21 cellular contexts compared by ENCODE assay signal in the genomic region with DNA sequence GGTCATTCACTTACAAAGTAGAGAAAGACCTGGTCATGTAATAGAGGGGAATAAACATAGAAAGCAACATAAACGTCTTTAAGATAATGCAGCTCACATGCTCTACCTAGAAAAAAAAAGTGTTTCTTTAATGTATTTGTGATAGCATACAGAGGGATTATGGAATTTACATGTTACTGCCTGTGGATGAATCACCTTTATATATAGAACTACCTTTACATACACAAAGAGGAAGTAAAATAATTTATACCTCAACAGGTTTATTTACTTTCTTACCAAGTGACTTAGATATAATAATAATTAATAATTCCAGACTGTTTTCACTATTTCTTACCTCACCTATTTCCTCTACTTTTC.
DNase-seq lines count a peak whose midpoint lies in the region; ATAC-seq, FAIRE-seq and TF ChIP-seq lines count a peak whose summit lies in the region.
"Had no signal": no experiment of that assay in that cellular context is flagged by ENCODE, and none has a peak within 500 bp of the region (broad histone marks: within the 10 kb centered on the region; RNA-seq: fewer than 3 reads in every experiment).

No MANE protein-coding gene starts in this region.

- H3K27ac ChIP-seq in DOHH2 (ENCODE audit: low read depth, low read length) (no peak overlapping the region), RWPE2 (ENCODE audit: poor library complexity, severe bottlenecking) (peak overlapping the region; percentile 26), small intestine (ENCODE audit: low read depth in 1 of 2, low read length in 1 of 2) (no peak overlapping the region), SJCRH30 (no peak overlapping the region), right cardiac atrium (ENCODE audit: low read length) (no peak overlapping the region)

- 0 out of 2 replicates have a peak, but pooled peaks cover 3% of the 10 kb centered on the region for H3F3A ChIP-seq in DOHH2 (ENCODE audit: control insufficient read depth, insufficient read depth)

- peak; percentile 5 for FAIRE-seq in small intestine (lab: Jason Lieb, UNC)
- FAIRE-seq: G401.6, RCC 7860 had no signal

- intact Hi-C loops in right cardiac atrium (cut with DNase I): no loop called here

- ATAC-seq in RWPE2 (ENCODE audit: low read depth) (peak; percentile 82), esophagus mucosa (peak; percentile 96), GM18873 (IDR thresholded peaks at IDR 0.05; ENCODE audit: low FRiP score, unreplicated experiment) (no peak), right cardiac atrium (no peak)

- peaks cover 47% of the 10 kb centered on the region for H3K4me1 ChIP-seq in DOHH2 (ENCODE audit: control insufficient read depth, low read length)
- H3K4me1 ChIP-seq in RWPE2 (ENCODE audit: insufficient read depth, poor library complexity, severe bottlenecking): peaks cover 26% of the 10 kb centered on the region
- H3K4me1 ChIP-seq in small intestine (ENCODE audit: control insufficient read depth in 2 of 2, insufficient read depth in 1 of 2, low read depth in 1 of 2, low read length in 1 of 2): no peaks in the 10 kb centered on the region
- no peaks in the 10 kb centered on the region for H3K4me1 ChIP-seq in SJCRH30
- H3K4me1 ChIP-seq in right cardiac atrium (ENCODE audit: control insufficient read depth, insufficient read depth, low read length): peaks cover 1% of the 10 kb centered on the region

- H3K79me2 ChIP-seq in DOHH2 (ENCODE audit: control insufficient read depth, low read length): peaks cover 31% of the 10 kb centered on the region

- DNase-seq in RWPE2 (ENCODE audit: low spot score) (no peak), small intestine (peak; percentile 28), SJCRH30 (no peak), NCI-H526 treated with DMSO at 0.1 percent for 48 hours (lab: John Stamatoyannopoulos, UW) (no peak), right cardiac atrium (no peak)
- DNase-seq: CD4-positive, alpha-beta memory T cell; DMS79 treated with DMSO at 0.1 percent for 48 hours; GOT3; KG1; MG63; NCI-H1092; NCI-H1694 treated with DMSO at 0.1 percent for 48 hours; NCI-H2107; NCI-H2227 treated with DMSO at 0.1 percent for 48 hours; NCI-H524; SHP77 treated with DMSO at 0.1 percent for 48 hours had no signal

- H3K9me3 ChIP-seq in DOHH2 (ENCODE audit: control insufficient read depth, insufficient read depth, low read length): no peaks in the 10 kb centered on the region
- no peaks in the 10 kb centered on the region for H3K9me3 ChIP-seq in RWPE2 (ENCODE audit: severe bottlenecking)
- no peaks in the 10 kb centered on the region for H3K9me3 ChIP-seq in small intestine (ENCODE audit: control insufficient read depth, low read depth)
- H3K9me3 ChIP-seq in SJCRH30 (replicated peaks): no peaks in the 10 kb centered on the region
- H3K9me3 ChIP-seq in right cardiac atrium (ENCODE audit: control insufficient read depth, low read length): no peaks in the 10 kb centered on the region
- H3K9me3 ChIP-seq: MG63 had no signal

- peak overlapping the region; percentile 32 for H3K4me3 ChIP-seq in DOHH2 (ENCODE audit: low read length)
- H3K4me3 ChIP-seq in RWPE2 (ENCODE audit: severe bottlenecking): no peak overlapping the region
- H3K4me3 ChIP-seq in small intestine (ENCODE audit: low read depth in 1 of 2, low read length in 2 of 2): no peak overlapping the region
- H3K4me3 ChIP-seq in SJCRH30: no peak overlapping the region
- no peak overlapping the region for H3K4me3 ChIP-seq in right cardiac atrium (ENCODE audit: low read length)
- H3K4me3 ChIP-seq: MG63 had no signal

- H3K9me2 ChIP-seq in DOHH2 (replicated peaks; ENCODE audit: control insufficient read depth, low read length): no peaks in the 10 kb centered on the region

- TF ChIP-seq CTCF in DOHH2 (IDR thresholded peaks at IDR 0.05; ENCODE audit: low read depth, low read length, poor library complexity, severe bottlenecking) (no peak), RWPE2 (IDR thresholded peaks at IDR 0.05; ENCODE audit: poor library complexity, severe bottlenecking) (no peak)

- H3K4me2 ChIP-seq in DOHH2 (ENCODE audit: low read length): peak overlapping the region; percentile 56

- WGBS in small intestine, 3 donors: 9 to 45% (median 15%) methylated on average over 1 of the region's 1 CpG
- WGBS in right cardiac atrium: 68% methylated on average over 1 of the region's 1 CpG

- H3K27me3 ChIP-seq in DOHH2 (ENCODE audit: control insufficient read depth, low read length): no peaks in the 10 kb centered on the region
- H3K27me3 ChIP-seq in RWPE2 (ENCODE audit: insufficient read depth, poor library complexity, severe bottlenecking): no peaks in the 10 kb centered on the region
- H3K27me3 ChIP-seq in small intestine (ENCODE audit: control insufficient read depth in 2 of 2, insufficient read depth in 2 of 2, low read length in 2 of 2): no peaks in the 10 kb centered on the region
- no peaks in the 10 kb centered on the region for H3K27me3 ChIP-seq in SJCRH30
- H3K27me3 ChIP-seq in right cardiac atrium (ENCODE audit: control insufficient read depth, insufficient read depth): no peaks in the 10 kb centered on the region
- H3K27me3 ChIP-seq: MG63 had no signal

- peaks cover 6% of the 10 kb centered on the region; the same call in 1 of the 2 replicates for H4K20me1 ChIP-seq in DOHH2 (ENCODE audit: control insufficient read depth, insufficient read depth, low read depth, low read length)

- H3K36me3 ChIP-seq in DOHH2 (ENCODE audit: control insufficient read depth, low read length): no peaks in the 10 kb centered on the region
- no peaks in the 10 kb centered on the region for H3K36me3 ChIP-seq in RWPE2 (ENCODE audit: low read depth)
- H3K36me3 ChIP-seq in small intestine (ENCODE audit: control insufficient read depth in 2 of 2, insufficient read depth in 2 of 2, low read length in 2 of 2): no peaks in the 10 kb centered on the region
- no peaks in the 10 kb centered on the region for H3K36me3 ChIP-seq in SJCRH30
- H3K36me3 ChIP-seq: MG63 had no signal

Comparison
In these comparisons a context has a peak if more than half of its experiments do, and no peak if none do; other contexts are left out.
1. ATAC-seq: peak in RWPE2 (single experiment) and esophagus mucosa (single experiment); none in GM18873 (single experiment) and right cardiac atrium (0 of 2).